Comparison of ENCODE assay signal across 8 cellular contexts in genomic region chr12:82527165-82527780, GRCh38.
DNase-seq lines count a peak whose midpoint lies in the region; ATAC-seq and TF ChIP-seq lines count a peak whose summit lies in the region.
"Had no signal": no experiment of that assay in that cellular context is flagged by ENCODE, and none has a peak within 500 bp of the region (broad histone marks: within the 10 kb centered on the region; RNA-seq: fewer than 3 reads in every experiment).

No MANE protein-coding gene starts in this region.

- H3K4me1 ChIP-seq in DOHH2 (ENCODE audit: control insufficient read depth, low read length): peaks cover 6% of the 10 kb centered on the region; the same call in 1 of the 2 replicates
- H3K4me1 ChIP-seq in tibial nerve: peaks cover 0 to 8% (median 0%) of the 10 kb centered on the region in 4 donors

- H3K36me3 ChIP-seq in DOHH2 (ENCODE audit: control insufficient read depth, low read length) (no peaks in the 10 kb centered on the region), tibial nerve (no peaks in the 10 kb centered on the region)

- no peaks in the 10 kb centered on the region for H3K27me3 Mint-ChIP-seq in brain

- H3K4me1 Mint-ChIP-seq in brain: peaks cover 17% of the 10 kb centered on the region

- H3K9me3 ChIP-seq in DOHH2 (ENCODE audit: control insufficient read depth, insufficient read depth, low read length) (no peaks in the 10 kb centered on the region), tibial nerve (no peaks in the 10 kb centered on the region)

- no peak overlapping the region for H3K27ac Mint-ChIP-seq in brain
- H3K27ac Mint-ChIP-seq: activated naive CD8-positive, alpha-beta T cell had no signal

- no peak overlapping the region for H3K4me2 ChIP-seq in DOHH2 (ENCODE audit: low read length)

- H3K27me3 ChIP-seq in DOHH2 (ENCODE audit: control insufficient read depth, low read length): no peaks in the 10 kb centered on the region
- H3K27me3 ChIP-seq in tibial nerve: no peaks in the 10 kb centered on the region

- peak; percentile 79 for DNase-seq in NCI-H774 (lab: John Stamatoyannopoulos, UW)
- peak; percentile 70 for DNase-seq in kidney tubule cell (ENCODE audit: low spot score)
- peak in 1 of 2 donors; percentile 50 for DNase-seq in tibial nerve (ENCODE audit: low spot score in 2 of 2)

- no peaks in the 10 kb centered on the region for H3F3A ChIP-seq in DOHH2 (ENCODE audit: control insufficient read depth, insufficient read depth)

- TF ChIP-seq CTCF in DOHH2 (IDR thresholded peaks at IDR 0.05; ENCODE audit: low read depth, low read length, poor library complexity, severe bottlenecking) (peak; percentile 82), brain (conservative IDR thresholded peaks at IDR 0.05) (peak; percentile 85 to 89), tibial nerve (IDR thresholded peaks at IDR 0.05) (peak in 4 of 5 experiments; percentile 63 to 75 (median 70))

- H3K9me2 ChIP-seq in DOHH2 (replicated peaks; ENCODE audit: control insufficient read depth, low read length): no peaks in the 10 kb centered on the region

- ATAC-seq in GM19438 (IDR thresholded peaks at IDR 0.05; ENCODE audit: low read depth, unreplicated experiment) (peak; percentile 41), HG03520 (IDR thresholded peaks at IDR 0.05; ENCODE audit: unreplicated experiment) (peak; percentile 64)

- H3K36me3 Mint-ChIP-seq in brain: no peaks in the 10 kb centered on the region
- H3K36me3 Mint-ChIP-seq: activated naive CD8-positive, alpha-beta T cell had no signal

- 8 to 9% methylated on average over 5 of the region's 5 CpGs for WGBS in tibial nerve, 2 donors

- peaks cover 0 to 2% (median 0%) of the 10 kb centered on the region in 5 experiments for H3K9me3 Mint-ChIP-seq in brain

- H3K27ac ChIP-seq in DOHH2 (ENCODE audit: low read depth, low read length): no peak overlapping the region
- H3K27ac ChIP-seq in tibial nerve: no peak overlapping the region

- no peak for TF ChIP-seq POLR2A in tibial nerve (IDR thresholded peaks at IDR 0.05)

- H3K79me2 ChIP-seq in DOHH2 (ENCODE audit: control insufficient read depth, low read length): no peaks in the 10 kb centered on the region

- H3K4me3 Mint-ChIP-seq in brain: no peak overlapping the region
- H3K4me3 Mint-ChIP-seq: activated naive CD8-positive, alpha-beta T cell had no signal

- no peak overlapping the region for H3K4me3 ChIP-seq in DOHH2 (ENCODE audit: low read length)
- no peak overlapping the region for H3K4me3 ChIP-seq in tibial nerve

- TF ChIP-seq EP300 in tibial nerve (IDR thresholded peaks at IDR 0.05): no peak

- H4K20me1 ChIP-seq in DOHH2 (ENCODE audit: control insufficient read depth, insufficient read depth, low read depth, low read length): no peaks in the 10 kb centered on the region
